Comparison of ENCODE assay signal across 29 cellular contexts in the genomic region with DNA sequence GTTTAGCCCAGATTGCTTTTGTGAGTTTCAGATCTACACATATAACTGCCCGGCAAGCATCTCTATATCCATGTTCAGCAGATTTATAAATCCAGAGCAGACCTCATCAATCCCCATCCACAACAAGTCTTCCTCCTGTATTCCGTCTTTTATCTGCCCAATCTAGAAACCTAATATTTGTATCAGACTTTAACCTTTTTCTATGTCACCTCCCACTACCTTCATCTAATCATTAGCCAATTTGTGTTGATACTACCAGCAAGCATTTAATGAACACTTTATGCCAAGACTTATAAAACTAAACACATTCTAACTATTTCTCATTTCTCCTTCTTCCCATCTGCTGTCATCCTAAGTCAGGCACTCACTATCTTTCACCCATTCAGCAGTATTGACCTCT.
"Had no signal": no experiment of that assay in that cellular context is flagged by ENCODE, and none has a peak within 500 bp of the region (broad histone marks: within the 10 kb centered on the region; RNA-seq: fewer than 3 reads in every experiment).

No MANE protein-coding gene starts in this region.

- H3K9me3 ChIP-seq: ascending aorta had no signal

- H3K27ac ChIP-seq: ascending aorta, WERI-Rb-1 had no signal

- H3K36me3 ChIP-seq: WERI-Rb-1 had no signal

- H3K4me1 ChIP-seq: ascending aorta had no signal

- H3K4me3 ChIP-seq: ascending aorta had no signal

- DNase-seq: activated CD4-positive, alpha-beta memory T cell treated with anti-CD3 and anti-CD28 coated beads, Interleukin-2, amount 10 ng/mL, durations not matched to agents 7 days and 5 days; activated CD4-positive, alpha-beta T cell treated with anti-CD3 and anti-CD28 coated beads for 1 hour; activated CD4-positive, alpha-beta T cell treated with anti-CD3 and anti-CD28 coated beads for 36 hours; activated CD4-positive, alpha-beta T cell treated with anti-CD3 and anti-CD28 coated beads for 48 hours; activated CD4-positive, alpha-beta T cell treated with anti-CD3 and anti-CD28 coated beads, Interleukin-2, amount 10 ng/mL, durations not matched to agents 7 days and 5 days; activated CD4-positive, alpha-beta T cell treated with anti-CD3 and anti-CD28 coated beads, Interleukin-2, amount 50 U/mL, for 48 hours; activated CD4-positive, CD25-positive, alpha-beta regulatory T cell; activated CD8-positive, alpha-beta memory T cell treated with anti-CD3 and anti-CD28 coated beads for 24 hours; activated CD8-positive, alpha-beta memory T cell treated with anti-CD3 and anti-CD28 coated beads, Interleukin-2, amount 10 ng/mL, durations not matched to agents 7 days and 5 days; activated CD8-positive, alpha-beta memory T cell treated with anti-CD3 and anti-CD28 coated beads, Interleukin-2, amount 50 U/mL, for 48 hours; activated CD8-positive, alpha-beta T cell treated with anti-CD3 and anti-CD28 coated beads, Interleukin-2, amount 10 ng/mL, durations not matched to agents 7 days and 5 days; activated effector memory CD4-positive, alpha-beta T cell treated with Interleukin-2 at 50 U/mL for 16 hours; activated gamma-delta T cell; activated naive CD4-positive, alpha-beta T cell treated with anti-CD3 and anti-CD28 coated beads, Interleukin-2, amount 10 ng/mL, durations not matched to agents 7 days and 5 days; activated naive CD4-positive, alpha-beta T cell treated with Interleukin-2 at 50 U/mL for 16 hours; activated naive CD8-positive, alpha-beta T cell treated with anti-CD3 and anti-CD28 coated beads, Interleukin-2, amount 10 ng/mL, durations not matched to agents 7 days and 5 days; activated naive CD8-positive, alpha-beta T cell treated with anti-CD3 and anti-CD28 coated beads, Interleukin-2, amount 50 U/mL, for 24 hours; activated T-cell treated with anti-CD3 and anti-CD28 coated beads, Interleukin-2, amount 50 U/mL, for 24 hours; activated T-cell treated with anti-CD3 and anti-CD28 coated beads, Interleukin-2, amount 50 U/mL, for 48 hours; amygdala; anterior cingulate cortex; central memory CD4-positive, alpha-beta T cell; T-helper 1 cell; T-helper 2 cell; T-helper 9 cell; WERI-Rb-1 had no signal

- ATAC-seq: activated CD4-positive, alpha-beta T cell treated with anti-CD3 and anti-CD28 coated beads for 36 hours; activated CD4-positive, CD25-positive, alpha-beta regulatory T cell treated with anti-CD3 and anti-CD28 coated beads, Interleukin-2, amount 50 U/mL, for 24 hours; activated CD8-positive, alpha-beta memory T cell treated with anti-CD3 and anti-CD28 coated beads, Interleukin-2, amount 10 ng/mL, durations not matched to agents 7 days and 5 days; activated CD8-positive, alpha-beta T cell treated with anti-CD3 and anti-CD28 coated beads, Interleukin-2, amount 10 ng/mL, durations not matched to agents 7 days and 5 days; activated naive CD8-positive, alpha-beta T cell treated with anti-CD3 and anti-CD28 coated beads, Interleukin-2, amount 50 U/mL, for 24 hours; WTC11 had no signal

- H3K27me3 ChIP-seq: ascending aorta had no signal
